ENCODE assay signal across 8 cellular contexts in the genomic region with DNA sequence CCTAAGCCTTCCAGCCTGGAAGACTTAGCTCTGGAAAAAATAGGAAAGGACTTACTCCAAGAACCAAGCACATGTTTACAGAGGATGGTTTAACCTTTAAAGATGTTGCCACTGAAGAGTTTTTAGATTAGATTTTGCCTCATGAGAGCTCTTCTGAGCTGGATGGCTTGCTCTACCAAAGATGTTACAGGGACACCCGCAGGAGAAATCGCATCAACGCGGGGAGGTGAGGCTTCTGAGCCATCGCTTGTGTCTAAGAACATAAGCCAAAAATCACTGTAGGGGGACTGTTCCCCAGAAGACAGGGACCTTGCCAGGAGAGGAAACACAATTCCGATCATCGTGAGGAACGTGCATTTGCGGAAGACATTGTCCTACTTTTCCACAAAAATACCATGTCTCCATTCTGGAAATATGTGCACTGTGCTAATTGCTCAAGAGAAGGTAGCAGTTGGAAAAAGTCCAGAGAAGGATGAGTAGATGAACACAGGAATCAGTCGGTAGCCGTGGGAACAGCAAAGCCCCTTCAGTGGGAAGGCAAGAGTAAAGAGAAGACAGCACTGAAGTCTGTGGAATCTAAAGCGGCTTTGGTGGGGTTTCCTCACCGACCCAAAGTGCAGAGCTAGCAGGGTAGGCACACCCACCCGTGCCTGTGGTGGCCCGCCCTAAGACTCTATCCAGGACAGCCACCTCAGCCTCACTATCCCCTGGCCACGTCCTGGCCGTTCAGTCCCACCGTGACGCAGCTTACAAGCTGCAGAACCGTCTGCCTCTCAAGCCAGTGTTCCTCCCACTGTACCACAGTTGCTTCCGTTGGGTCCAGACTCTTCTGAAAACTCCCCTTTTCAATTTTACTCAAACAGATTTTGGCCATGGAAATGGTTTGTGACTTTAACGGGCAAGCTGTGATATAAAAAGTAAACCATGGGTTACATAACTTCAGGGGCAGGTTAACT.
A peak's percentile ranks its signal among the peaks of the same experiment; 100 is the strongest.
DNase-seq lines count a peak whose midpoint lies in the region; TF ChIP-seq lines count a peak whose summit lies in the region.
"Had no signal": no experiment of that assay in that cellular context is flagged by ENCODE, and none has a peak within 500 bp of the region (broad histone marks: within the 10 kb centered on the region; RNA-seq: fewer than 3 reads in every experiment).

No MANE protein-coding gene starts in this region.

- peak overlapping the region; percentile 2 to 33 (median 21) for H3K9ac ChIP-seq in skeletal muscle tissue (ENCODE audit: low read depth in 1 of 3, low read length in 3 of 3)

- no peaks in the 10 kb centered on the region for H3K27me3 ChIP-seq in esophagus muscularis mucosa
- no peaks in the 10 kb centered on the region for H3K27me3 ChIP-seq in skeletal muscle tissue (ENCODE audit: control insufficient read depth in 3 of 3, insufficient read depth in 3 of 3, low read length in 3 of 3)

- H3K36me3 ChIP-seq in esophagus muscularis mucosa (no peaks in the 10 kb centered on the region), skeletal muscle tissue (ENCODE audit: control insufficient read depth in 3 of 3, insufficient read depth in 3 of 3, low read length in 3 of 3) (no peaks in the 10 kb centered on the region)

- no peak for TF ChIP-seq EP300 in esophagus muscularis mucosa (IDR thresholded peaks at IDR 0.05)

- no peaks in the 10 kb centered on the region for H3K9me3 ChIP-seq in esophagus muscularis mucosa
- H3K9me3 ChIP-seq in skeletal muscle tissue (ENCODE audit: control insufficient read depth in 3 of 3, low read length in 3 of 3), result no peaks in the 10 kb centered on the region

- DNase-seq in GM13977 (ENCODE audit: low spot score) (peak; percentile 21), NOMO-1 treated with dmso at 0.1 percent for 144 hours (lab: John Stamatoyannopoulos, UW; ENCODE audit: unreplicated experiment) (peak; percentile 58), esophagus muscularis mucosa (ENCODE audit: extremely low spot score) (no peak), foreskin melanocyte (no peak), cortex of kidney (lab: John Stamatoyannopoulos, UW) (no peak), NCI-H345 (lab: John Stamatoyannopoulos, UW) (no peak)
- DNase-seq: NCI-H526 had no signal

- no peak for TF ChIP-seq CTCF in GM13977 (IDR thresholded peaks at IDR 0.05; ENCODE audit: extremely low read depth, insufficient read depth, missing control alignments)
- TF ChIP-seq CTCF in esophagus muscularis mucosa (IDR thresholded peaks at IDR 0.05), result no peak

- intact Hi-C loops in esophagus muscularis mucosa (cut with DNase I), result no loop called here

- peak overlapping the region; percentile 74 to 80 (median 78) for H3K27ac ChIP-seq in esophagus muscularis mucosa (replicated peaks in 1 of 4)
- H3K27ac ChIP-seq in skeletal muscle tissue (ENCODE audit: low read depth, low read length), result peak overlapping the region; percentile 71

- H3K4me1 ChIP-seq in esophagus muscularis mucosa (peaks cover 18 to 47% (median 44%) of the 10 kb centered on the region in 4 donors), skeletal muscle tissue (ENCODE audit: control insufficient read depth in 3 of 3, insufficient read depth in 3 of 3, low read length in 3 of 3) (peaks cover 10 to 30% (median 18%) of the 10 kb centered on the region in 3 donors)

- no peak for TF ChIP-seq POLR2A in esophagus muscularis mucosa (IDR thresholded peaks at IDR 0.05; ENCODE audit: low read depth)

- in situ Hi-C loops in GM13977 (cut with MboI; ENCODE audit: low pct_unique_long_range_greater_than_20kb, low sequenced_read_pairs, unreplicated experiment), result no loop called here

- peak overlapping the region in 3 of 4 donors; percentile 17 to 21 (median 19) for H3K4me3 ChIP-seq in esophagus muscularis mucosa
- peak overlapping the region; percentile 36 to 56 (median 40) for H3K4me3 ChIP-seq in skeletal muscle tissue (ENCODE audit: low read length in 3 of 3)

- 55% methylated on average over 22 of the region's 22 CpGs for WGBS in esophagus muscularis mucosa

Comparison
In these comparisons a context has a peak if more than half of its experiments do, and no peak if none do; other contexts are left out.
1. DNase-seq: peak in GM13977 (single experiment) and NOMO-1 treated with dmso at 0.1 percent for 144 hours (single experiment); none in esophagus muscularis mucosa (single experiment), foreskin melanocyte (single experiment), cortex of kidney (single experiment) and NCI-H345 (single experiment).